Comparison of ENCODE assay signal across 9 cellular contexts in the genomic region with DNA sequence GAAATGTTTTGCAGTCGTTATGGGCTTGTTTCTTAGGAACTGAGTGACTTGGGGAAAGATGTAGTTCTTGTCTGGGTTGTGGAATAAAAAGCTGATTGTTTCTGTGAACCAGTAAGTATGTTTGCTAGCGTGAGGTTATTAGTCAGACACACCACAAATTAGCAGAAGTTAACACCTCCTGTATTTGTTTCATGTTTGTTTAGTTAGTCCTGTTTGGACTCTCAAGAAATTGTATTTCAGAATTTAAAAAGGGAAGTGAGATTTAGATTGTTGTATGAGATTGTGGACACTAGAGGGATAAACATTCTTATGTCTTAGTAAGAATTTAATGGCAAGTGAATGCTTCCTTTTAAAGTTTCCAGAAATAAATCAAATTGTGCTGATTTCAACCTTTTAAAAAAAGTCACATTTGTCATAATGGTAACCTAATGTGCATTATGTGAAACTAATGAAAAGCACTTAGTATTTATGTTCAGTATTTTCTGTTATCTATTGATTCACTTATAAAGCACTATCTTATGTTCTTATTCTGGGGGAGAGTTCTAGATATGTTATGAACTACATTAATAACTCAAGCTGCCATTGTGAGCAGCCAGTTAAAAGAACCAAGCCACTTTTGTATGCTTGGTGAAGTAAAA. TPM values are rescaled to one million over a fixed set of nuclear protein-coding genes. Genes with fewer than 3 reads are reported as not detected.
DNase-seq lines count a peak whose midpoint lies in the region; ATAC-seq and TF ChIP-seq lines count a peak whose summit lies in the region.
"Had no signal": no experiment of that assay in that cellular context is flagged by ENCODE, and none has a peak within 500 bp of the region (broad histone marks: within the 10 kb centered on the region; RNA-seq: fewer than 3 reads in every experiment).

No MANE protein-coding gene starts in this region.

- no peaks in the 10 kb centered on the region for H3K27me3 Mint-ChIP-seq in chondrocyte (ENCODE audit: low read depth)
- H3K27me3 Mint-ChIP-seq: activated naive CD8-positive, alpha-beta T cell treated with anti-CD3 and anti-CD28 coated beads, Interleukin-2, amount 10 ng/mL, durations not matched to agents 7 days and 5 days had no signal

- TF ChIP-seq POLR2A in spleen (IDR thresholded peaks at IDR 0.05), result no peak

- H3K4me1 ChIP-seq in spleen, result peaks cover 10 to 59% (median 25%) of the 10 kb centered on the region in 6 donors

- no peaks in the 10 kb centered on the region for H3K9me3 ChIP-seq in spleen

- H3K4me3 Mint-ChIP-seq in chondrocyte (ENCODE audit: unreplicated experiment), result no peak overlapping the region
- H3K4me3 Mint-ChIP-seq: activated naive CD8-positive, alpha-beta T cell treated with anti-CD3 and anti-CD28 coated beads, Interleukin-2, amount 10 ng/mL, durations not matched to agents 7 days and 5 days had no signal

- no peaks in the 10 kb centered on the region for H3K27me3 ChIP-seq in spleen (replicated peaks in 1 of 7)

- peak overlapping the region in 7 of 8 donors; percentile 28 to 76 (median 55) for H3K27ac ChIP-seq in spleen

- 21 to 32% (median 29%) methylated on average over 2 of the region's 2 CpGs for WGBS in spleen, 5 donors

- no peak overlapping the region for H3K4me3 ChIP-seq in spleen

- peak overlapping the region; percentile 87 for H3K27ac Mint-ChIP-seq in chondrocyte (ENCODE audit: unreplicated experiment)
- H3K27ac Mint-ChIP-seq: activated naive CD8-positive, alpha-beta T cell treated with anti-CD3 and anti-CD28 coated beads, Interleukin-2, amount 10 ng/mL, durations not matched to agents 7 days and 5 days had no signal

- peaks cover 0 to 32% (median 7%) of the 10 kb centered on the region in 6 donors for H3K36me3 ChIP-seq in spleen

- peaks cover 15% of the 10 kb centered on the region for H3K36me3 Mint-ChIP-seq in chondrocyte (ENCODE audit: low read depth)

- intact Hi-C loops in spleen (cut with DNase I; ENCODE audit: low total_unique reads), result no loop called here

- peak; percentile 76 for TF ChIP-seq CTCF in chondrocyte (IDR thresholded peaks at IDR 0.05)
- TF ChIP-seq CTCF in spleen (IDR thresholded peaks at IDR 0.05 in 8 of 11, conservative IDR thresholded peaks at IDR 0.05 in 3 of 11), result peak in 6 of 11 experiments; percentile 12 to 52 (median 38)

- ATAC-seq in GM21381 (IDR thresholded peaks at IDR 0.05; ENCODE audit: unreplicated experiment) (peak; percentile 96), HG03565 (IDR thresholded peaks at IDR 0.05; ENCODE audit: unreplicated experiment) (peak; percentile 96)

- peaks cover 21% of the 10 kb centered on the region for H3K4me1 Mint-ChIP-seq in chondrocyte (ENCODE audit: low read depth)

- no peaks in the 10 kb centered on the region for H3K9me3 Mint-ChIP-seq in chondrocyte (ENCODE audit: low read depth)
- H3K9me3 Mint-ChIP-seq: activated naive CD8-positive, alpha-beta T cell treated with anti-CD3 and anti-CD28 coated beads, Interleukin-2, amount 10 ng/mL, durations not matched to agents 7 days and 5 days had no signal

- DNase-seq in CD1c-positive myeloid dendritic cell (ENCODE audit: extremely low spot score), result peak; percentile 87
- no peak for DNase-seq in chondrocyte (ENCODE audit: low spot score)
- DNase-seq in spleen, result no peak
- DNase-seq in DMS153 treated with DMSO at 0.1 percent for 48 hours (lab: John Stamatoyannopoulos, UW; ENCODE audit: unreplicated experiment), result no peak
- DNase-seq in Ammon's horn (ENCODE audit: low spot score), result no peak
- DNase-seq in NCI-H1092 treated with DMSO at 0.1 percent for 48 hours (lab: John Stamatoyannopoulos, UW), result no peak
- DNase-seq: activated naive CD8-positive, alpha-beta T cell treated with anti-CD3 and anti-CD28 coated beads, Interleukin-2, amount 10 ng/mL, durations not matched to agents 7 days and 5 days had no signal

RNA-seq across cellular contexts. Expression of a gene that starts 25.6 kb away (rescaled TPM):
- total RNA-seq in chondrocyte (48.1 to 89.6 TPM (median 49.0 TPM) in 3 replicates), spleen (10 to 100 TPM; 47.3 to 79.1 (median 52.8) TPM)
- polyA plus RNA-seq in spleen, result 1 to 10 TPM; 4.6 to 6.4 (median 5.6) TPM

RNA-seq across cellular contexts. Expression of a gene that starts 47.1 kb away (rescaled TPM):
- total RNA-seq in chondrocyte, result 15.7 to 23.7 TPM (median 18.7 TPM) in 3 replicates
- 10 to 100 TPM; 14.1 to 21.1 (median 19.4) TPM for total RNA-seq in spleen
- 10 to 100 TPM; 25.2 to 30.9 (median 28.5) TPM for polyA plus RNA-seq in spleen
